Comparison of ENCODE assay signal across 8 cellular contexts in the genomic region with DNA sequence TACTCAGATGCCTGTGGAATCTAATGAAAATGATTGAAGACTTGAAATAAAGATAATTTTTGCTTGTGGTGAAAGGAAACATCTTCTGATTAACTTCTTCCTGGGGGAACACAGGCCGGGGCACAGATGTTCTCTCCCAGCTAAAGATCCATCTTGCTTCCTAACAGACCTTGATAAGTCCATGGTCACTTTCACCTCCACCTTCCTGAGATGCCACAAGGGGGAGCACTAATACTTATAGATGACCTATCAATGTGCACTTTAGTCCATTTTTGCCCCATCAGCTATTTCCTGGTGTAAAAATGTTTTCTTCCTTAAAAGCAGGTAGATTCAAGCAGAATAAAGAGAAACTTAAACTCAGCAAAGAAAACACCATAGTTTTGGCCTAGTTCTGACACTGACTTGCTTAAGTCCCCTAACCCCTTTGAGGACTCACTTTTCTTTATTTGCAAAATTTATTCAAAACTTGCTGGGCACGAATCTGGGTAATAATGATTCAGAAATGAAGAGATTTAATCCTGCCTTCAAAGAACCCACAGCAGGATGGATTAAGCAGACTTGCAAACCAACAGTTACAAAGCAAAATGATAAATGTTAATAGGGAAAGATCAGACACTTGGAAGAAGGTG.
DNase-seq lines count a peak whose midpoint lies in the region; ATAC-seq, FAIRE-seq and TF ChIP-seq lines count a peak whose summit lies in the region.

No MANE protein-coding gene starts in this region.

- TF ChIP-seq RAD21 in H1 (IDR thresholded peaks at IDR 0.05 in 1 of 2, conservative IDR thresholded peaks at IDR 0.05 in 1 of 2; ENCODE audit: low read depth in 2 of 2, low read length in 2 of 2) = peak; percentile 87 to 89

- no peak overlapping the region for H3K14ac ChIP-seq in H1 (ENCODE audit: insufficient read length)

- WGBS in H1 (ENCODE audit: extremely low coverage in 1 of 2, insufficient coverage in 1 of 2, insufficient read length in 1 of 2, insufficient replicate concordance in 2 of 2, low coverage in 1 of 2, low lambda C conversion rate in 2 of 2, missing lambda C conversion rate in 1 of 2), 2 experiments = 79% methylated on average over 2 of the region's 2 CpGs; no CpG with 5 or more reads in 1 of the 2 experiments

- no peak overlapping the region for H3K4me3 ChIP-seq in H1 (ENCODE audit: extremely low read depth in 1 of 4, insufficient read depth in 2 of 4, low read depth in 3 of 4, low read length in 4 of 4)
- no peak overlapping the region for H3K4me3 ChIP-seq in mucosa of descending colon

- no peak overlapping the region for H2AFZ ChIP-seq in H1 (ENCODE audit: low read length)

- H3K36me3 ChIP-seq in H1 (ENCODE audit: control insufficient read depth in 2 of 4, insufficient read depth in 4 of 4, low read length in 3 of 4) (no peaks in the 10 kb centered on the region), mucosa of descending colon (ENCODE audit: low read depth) (no peaks in the 10 kb centered on the region)

- no peak overlapping the region for H3K4me2 ChIP-seq in H1 (ENCODE audit: insufficient read depth in 1 of 2, low read depth in 2 of 2, low read length in 2 of 2)

- no peak overlapping the region for H4K91ac ChIP-seq in H1 (replicated peaks; ENCODE audit: insufficient read length, low read length)

- H2BK15ac ChIP-seq in H1 (ENCODE audit: low read length) = no peak overlapping the region

- no peak overlapping the region for H3K23ac ChIP-seq in H1 (ENCODE audit: insufficient read length)

- no peak overlapping the region for H3K27ac Mint-ChIP-seq in CD4-positive, alpha-beta T cell
- no peak overlapping the region for H3K27ac Mint-ChIP-seq in stimulated activated effector memory CD8-positive, alpha-beta T cell treated with anti-CD3 and anti-CD28 coated beads, Interleukin-12 subunit alpha, Interleukin-12 subunit beta, amount 100 ng/mL, for 72 hours

- CTCF ChIA-PET in CD4-positive, alpha-beta T cell (lab: Charles Lee) = interaction anchor here (0.6 to 2.3 kb wide), 5 partner anchors 527 to 927 kb away, joined by 3 to 17 read pairs (median 5); no protein-coding TSS in a partner anchor
- CTCF ChIA-PET in H1 (lab: Charles Lee; ENCODE audit: partially characterized antibody) = interaction anchor here (0.6 to 3.7 kb wide), 63 partner anchors 8 to 1522 kb away, joined by 3 to 32 read pairs (median 4); no protein-coding TSS in a partner anchor

- TF ChIP-seq POLR2A in H1 (IDR thresholded peaks at IDR 0.05; ENCODE audit: control extremely low read depth in 1 of 2, low read depth in 2 of 2, low read length in 2 of 2) = no peak

- H3K36me3 Mint-ChIP-seq in CD4-positive, alpha-beta T cell (ENCODE audit: low read depth) = no peaks in the 10 kb centered on the region
- H3K36me3 Mint-ChIP-seq in stimulated activated effector memory CD8-positive, alpha-beta T cell treated with anti-CD3 and anti-CD28 coated beads, Interleukin-12 subunit alpha, Interleukin-12 subunit beta, amount 100 ng/mL, for 72 hours = no peaks in the 10 kb centered on the region

- intact Hi-C loops in CD4-positive, alpha-beta T cell (cut with DNase I, micrococcal nuclease) = loop anchor here (1.0 kb wide), 1 partner anchor 528 kb away; no protein-coding TSS in a partner anchor
- intact Hi-C loops in mucosa of descending colon (cut with DNase I, micrococcal nuclease) = no loop called here

- H3K9me3 ChIP-seq in CD4-positive, alpha-beta T cell (ENCODE audit: control insufficient read depth, low read length) = no peaks in the 10 kb centered on the region
- H3K9me3 ChIP-seq in H1 (ENCODE audit: insufficient read depth in 2 of 2, low read depth in 1 of 2, low read length in 1 of 2) = no peaks in the 10 kb centered on the region
- H3K9me3 ChIP-seq in mucosa of descending colon = no peaks in the 10 kb centered on the region

- H3K23me2 ChIP-seq in H1 (ENCODE audit: low read depth, low read length) = no peaks in the 10 kb centered on the region

- no peaks in the 10 kb centered on the region for H3K4me1 Mint-ChIP-seq in CD4-positive, alpha-beta T cell (ENCODE audit: low read depth)
- no peaks in the 10 kb centered on the region for H3K4me1 Mint-ChIP-seq in stimulated activated effector memory CD8-positive, alpha-beta T cell treated with anti-CD3 and anti-CD28 coated beads, Interleukin-12 subunit alpha, Interleukin-12 subunit beta, amount 100 ng/mL, for 72 hours

- no peaks in the 10 kb centered on the region for H3K9me3 Mint-ChIP-seq in CD4-positive, alpha-beta T cell
- H3K9me3 Mint-ChIP-seq in stimulated activated effector memory CD8-positive, alpha-beta T cell treated with anti-CD3 and anti-CD28 coated beads, Interleukin-12 subunit alpha, Interleukin-12 subunit beta, amount 100 ng/mL, for 72 hours = no peaks in the 10 kb centered on the region

- ATAC-seq in CD4-positive, alpha-beta T cell (ENCODE audit: poor library complexity) = peak; percentile 48
- ATAC-seq in GM19351 (IDR thresholded peaks at IDR 0.05; ENCODE audit: unreplicated experiment) (peak; percentile 94), HG03460 (IDR thresholded peaks at IDR 0.05; ENCODE audit: unreplicated experiment) (peak; percentile 87), mucosa of descending colon (peak; percentile 84)
- ATAC-seq in stimulated activated effector memory CD8-positive, alpha-beta T cell treated with anti-CD3 and anti-CD28 coated beads, Interleukin-12 subunit alpha, Interleukin-12 subunit beta, amount 100 ng/mL, for 72 hours = peak; percentile 81

- H3K79me1 ChIP-seq in H1 (ENCODE audit: low read depth, low read length) = no peaks in the 10 kb centered on the region

- H3K4ac ChIP-seq in H1 (replicated peaks; ENCODE audit: insufficient read length, low read depth, low read length) = no peak overlapping the region

- no peaks in the 10 kb centered on the region for H3K4me1 ChIP-seq in H1 (replicated peaks in 1 of 4; ENCODE audit: control insufficient read depth in 3 of 4, insufficient read depth in 4 of 4, low read length in 3 of 4)
- H3K4me1 ChIP-seq in mucosa of descending colon (ENCODE audit: low read depth) = no peaks in the 10 kb centered on the region

- H3K18ac ChIP-seq in H1 (ENCODE audit: extremely low read depth, low read length) = no peak overlapping the region

- TF ChIP-seq EP300 in H1 (IDR thresholded peaks at IDR 0.05; ENCODE audit: borderline replicate concordance in 1 of 2, low read depth in 2 of 2, low read length in 2 of 2) = no peak

- H3K4me3 Mint-ChIP-seq in CD4-positive, alpha-beta T cell = no peak overlapping the region
- H3K4me3 Mint-ChIP-seq in stimulated activated effector memory CD8-positive, alpha-beta T cell treated with anti-CD3 and anti-CD28 coated beads, Interleukin-12 subunit alpha, Interleukin-12 subunit beta, amount 100 ng/mL, for 72 hours = no peak overlapping the region

- POLR2A ChIA-PET in CD4-positive, alpha-beta T cell (lab: Charles Lee) = no interaction called here
- POLR2A ChIA-PET in H1 (lab: Charles Lee; ENCODE audit: partially characterized antibody) = interaction anchor here (1.0 kb wide), 1 partner anchor 321 kb away, joined by 3 read pairs; a partner anchor contains a TSS

- no peak overlapping the region for H2BK20ac ChIP-seq in H1 (ENCODE audit: low read length)

- peak; percentile 69 for TF ChIP-seq CTCF in CD4-positive, alpha-beta T cell (IDR thresholded peaks at IDR 0.05)
- TF ChIP-seq CTCF in H1 (IDR thresholded peaks at IDR 0.05; ENCODE audit: control extremely low read depth in 1 of 3, insufficient read depth in 1 of 3, low read depth in 1 of 3, low read length in 3 of 3) (peak in 2 of 3 experiments; percentile 62 to 75; a peak in 3 of 4 replicates), mucosa of descending colon (IDR thresholded peaks at IDR 0.05) (peak; percentile 27)

- no peak overlapping the region for H4K5ac ChIP-seq in H1 (ENCODE audit: insufficient read length, low read depth, low read length)

- H3K79me2 ChIP-seq in H1 (ENCODE audit: control insufficient read depth in 1 of 2, insufficient read depth in 2 of 2, low read length in 2 of 2) = no peaks in the 10 kb centered on the region

- DNase-seq in CD4-positive, alpha-beta T cell = peak; percentile 3 to 49 (median 35)
- peak; percentile 12 for DNase-seq in NCI-H524 treated with DMSO at 0.1 percent for 48 hours (lab: John Stamatoyannopoulos, UW)
- peak; percentile 35 to 57 for DNase-seq in activated CD4-positive, alpha-beta T cell treated with anti-CD3 and anti-CD28 coated beads for 4 hours
- peak; percentile 33 to 55 for DNase-seq in H1 (ENCODE audit: low read depth in 1 of 2, low spot score in 2 of 2)
- DNase-seq in mucosa of descending colon = peak in 1 of 3 donors; percentile 90
- peak; percentile 25 to 67 for DNase-seq in stimulated activated effector memory CD8-positive, alpha-beta T cell treated with anti-CD3 and anti-CD28 coated beads, Interleukin-12 subunit alpha, Interleukin-12 subunit beta, amount 100 ng/mL, for 72 hours (ENCODE audit: low spot score in 2 of 2)

- peaks cover 3% of the 10 kb centered on the region for H3K27me3 Mint-ChIP-seq in CD4-positive, alpha-beta T cell

- no peak overlapping the region for H3K27ac ChIP-seq in CD4-positive, alpha-beta T cell (ENCODE audit: low read depth, low read length)
- no peak overlapping the region for H3K27ac ChIP-seq in H1 (ENCODE audit: low read depth, low read length)

- no peaks in the 10 kb centered on the region for H3K27me3 ChIP-seq in CD4-positive, alpha-beta T cell (ENCODE audit: control insufficient read depth, insufficient read depth, low read length)
- no peaks in the 10 kb centered on the region for H3K27me3 ChIP-seq in H1 (replicated peaks in 1 of 4; ENCODE audit: control insufficient read depth in 3 of 4, extremely low read depth in 1 of 4, insufficient read depth in 3 of 4, low read length in 3 of 4)

- no peaks in the 10 kb centered on the region for H4K20me1 ChIP-seq in H1 (replicated peaks in 1 of 2; ENCODE audit: control insufficient read depth in 1 of 2, insufficient read depth in 2 of 2, low read length in 2 of 2)

- no peak overlapping the region for H2BK12ac ChIP-seq in H1 (ENCODE audit: low read depth, low read length)

- H2BK120ac ChIP-seq in H1 (replicated peaks; ENCODE audit: low read depth, low read length) = no peak overlapping the region

- no peak overlapping the region for H2AK5ac ChIP-seq in H1 (ENCODE audit: low read depth, low read length)

- FAIRE-seq in H1 (lab: Jason Lieb, UNC) = peak; percentile 94

- H3K56ac ChIP-seq in H1 (replicated peaks; ENCODE audit: insufficient read length, low read depth, low read length) = no peak overlapping the region

- H2BK5ac ChIP-seq in H1 (ENCODE audit: low read depth, low read length) = no peak overlapping the region

- H4K8ac ChIP-seq in H1 (ENCODE audit: extremely low read depth, insufficient read depth, low read length) = no peak overlapping the region

- H3K9ac ChIP-seq in H1 (replicated peaks in 1 of 4; ENCODE audit: extremely low read depth in 1 of 4, low read depth in 3 of 4, low read length in 3 of 4) = no peak overlapping the region

TF ChIP-seq in H1, 55 proteins besides CTCF, POLR2A, EP300 and RAD21:
- TF ChIP-seq CBX8 (IDR thresholded peaks at IDR 0.05; ENCODE audit: borderline replicate concordance, low read depth, low read length) = no peak
- no peak for TF ChIP-seq EGR1 (IDR thresholded peaks at IDR 0.05; ENCODE audit: borderline replicate concordance, low read depth, low read length)
- no peak for TF ChIP-seq RXRA (IDR thresholded peaks at IDR 0.05; ENCODE audit: insufficient read depth, low read depth, low read length)
- TF ChIP-seq MAFK (IDR thresholded peaks at IDR 0.05; ENCODE audit: low read depth, low read length) = peak; percentile 95
- no peak for TF ChIP-seq EZH2 (IDR thresholded peaks at IDR 0.05; ENCODE audit: low read depth, low read length, severe bottlenecking)

Comparison
In these comparisons a context has a peak if more than half of its experiments do, and no peak if none do; other contexts are left out.
1. intact Hi-C loops: an anchor here in CD4-positive, alpha-beta T cell (1.0 kb wide); none called in mucosa of descending colon.